10 cellular contexts compared by ENCODE assay signal in the genomic region with DNA sequence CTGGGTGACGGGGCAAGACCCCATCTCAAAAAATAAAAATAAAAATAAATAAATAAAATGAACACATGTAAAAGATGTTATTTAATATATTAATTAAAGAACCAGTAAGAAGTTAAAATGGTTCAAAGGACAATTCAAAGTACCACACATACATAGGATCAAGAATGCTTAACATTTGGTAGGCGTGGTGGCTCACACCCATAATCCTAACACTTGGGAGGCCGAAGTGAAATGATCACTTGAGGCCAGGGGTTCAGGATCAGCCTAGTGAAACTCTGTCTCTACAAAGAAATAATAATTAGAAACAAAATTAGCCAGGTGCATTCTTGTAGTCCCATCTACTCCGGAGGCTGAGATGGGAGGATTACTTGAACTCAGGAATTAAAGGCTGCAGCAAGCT.
"Had no signal": no experiment of that assay in that cellular context is flagged by ENCODE, and none has a peak within 500 bp of the region (broad histone marks: within the 10 kb centered on the region; RNA-seq: fewer than 3 reads in every experiment).

No MANE protein-coding gene starts in this region.

- H3K36me3 ChIP-seq: HAP-1 had no signal

- H2AFZ ChIP-seq: GM23248 had no signal

- H3K27ac ChIP-seq: GM23248, HL-60 had no signal

- H3K4me3 ChIP-seq: GM23248, HAP-1, K562 had no signal

- H3K9ac ChIP-seq: GM23248 had no signal

- DNase-seq: GM23248, GOT3, H7, HFFc6, IMR-90, KG1 had no signal

- ATAC-seq: HCT116 had no signal

- H3K9me3 ChIP-seq: HAP-1 had no signal
